In the genomic region with DNA sequence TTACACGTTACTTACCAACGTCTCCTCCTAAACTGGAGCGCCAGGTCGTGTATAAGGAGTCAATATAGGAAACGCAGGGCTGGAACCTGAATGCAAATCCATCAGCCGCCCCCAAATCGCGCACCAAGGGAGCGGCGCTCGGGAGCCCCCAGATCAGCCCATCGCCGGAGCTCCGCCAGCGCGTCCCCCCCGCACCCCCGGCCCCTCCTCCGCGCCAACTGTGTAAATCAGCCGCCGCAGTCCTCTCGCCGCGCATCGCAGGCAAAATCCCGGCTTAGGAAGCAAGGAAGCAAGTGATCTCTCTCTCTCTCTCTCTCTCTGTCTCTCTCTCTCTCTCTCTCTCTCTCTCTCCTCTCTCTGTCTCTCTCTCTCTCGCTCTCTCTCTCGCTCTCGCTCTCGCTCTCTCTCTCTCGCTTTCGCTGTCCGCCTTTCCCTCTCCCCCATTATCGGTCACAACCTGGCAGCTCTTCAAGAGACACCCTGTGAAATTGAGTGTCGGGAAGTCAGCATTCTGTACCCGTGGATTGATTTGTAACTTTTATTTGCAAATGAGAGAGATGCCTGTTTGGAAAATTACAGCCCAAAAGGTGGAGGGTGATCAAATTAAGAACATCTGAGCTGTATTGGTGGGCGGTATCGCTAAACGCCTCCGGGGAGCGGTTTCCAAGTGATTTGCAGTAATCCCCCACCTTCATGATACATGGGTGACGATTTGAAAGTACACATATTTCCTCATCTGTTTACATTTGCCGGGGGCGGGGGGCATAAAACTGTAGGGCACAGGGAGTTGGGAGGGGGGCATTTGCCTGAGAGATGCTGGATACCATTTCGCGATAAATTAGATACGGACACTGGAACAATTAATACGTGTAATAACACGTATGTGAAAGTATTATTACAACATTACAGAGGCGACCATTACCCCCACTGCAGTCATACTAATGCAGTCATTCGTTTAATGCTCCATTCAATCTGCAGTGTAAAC, we compare ENCODE assay signal across 8 cellular contexts. TPM values are rescaled to one million over a fixed set of nuclear protein-coding genes. Genes with fewer than 3 reads are reported as not detected.
A peak's percentile ranks its signal among the peaks of the same experiment; 100 is the strongest.
DNase-seq lines count a peak whose midpoint lies in the region; ATAC-seq and TF ChIP-seq lines count a peak whose summit lies in the region.

No MANE protein-coding gene starts in this region.

- H3K4me1 ChIP-seq in cardiac muscle cell (ENCODE audit: low read depth) (peaks cover 13% of the 10 kb centered on the region), left lung (peaks cover 7 to 11% of the 10 kb centered on the region in 2 donors), thyroid gland (peaks cover 0 to 40% of the 10 kb centered on the region in 2 donors)

- intact Hi-C loops in Right ventricle myocardium inferior (cut with DNase I) (no loop called here), left lung (cut with DNase I) (no loop called here), thyroid gland (cut with DNase I) (no loop called here)

- no peak for TF ChIP-seq CTCF in cardiac muscle cell (IDR thresholded peaks at IDR 0.05; ENCODE audit: low read depth, low read length)
- no peak for TF ChIP-seq CTCF in astrocyte of the spinal cord (IDR thresholded peaks at IDR 0.05; ENCODE audit: low read depth, low read length)
- TF ChIP-seq CTCF in left lung (IDR thresholded peaks at IDR 0.05) = no peak
- peak in 4 of 6 experiments; percentile 5 to 41 (median 36) for TF ChIP-seq CTCF in thyroid gland (IDR thresholded peaks at IDR 0.05)

- no peak for ATAC-seq in Right ventricle myocardium inferior
- peak; percentile 31 for ATAC-seq in left lung
- ATAC-seq in GM19463 (IDR thresholded peaks at IDR 0.05; ENCODE audit: unreplicated experiment) = no peak
- ATAC-seq in HG02981 (IDR thresholded peaks at IDR 0.05; ENCODE audit: unreplicated experiment) = no peak

- peaks cover 79% of the 10 kb centered on the region for H3K27me3 ChIP-seq in cardiac muscle cell
- H3K27me3 ChIP-seq in left lung = peaks cover 55 to 85% of the 10 kb centered on the region in 2 donors
- no peaks in the 10 kb centered on the region for H3K27me3 ChIP-seq in thyroid gland

- H3K27ac ChIP-seq in cardiac muscle cell (no peak overlapping the region), left lung (no peak overlapping the region), thyroid gland (no peak overlapping the region)

- 5 to 6% methylated on average over 51 to 52 of the region's 52 CpGs for WGBS in thyroid gland, 2 donors

- DNase-seq in cardiac muscle cell (ENCODE audit: low read depth in 1 of 2, low spot score in 1 of 2) = peak in 1 of 2 donors; percentile 14
- DNase-seq in Right ventricle myocardium inferior (ENCODE audit: missing footprints) = no peak
- no peak for DNase-seq in astrocyte of the spinal cord (ENCODE audit: low read depth, low spot score)
- peak in 1 of 2 donors; percentile 67 for DNase-seq in left lung
- peak; percentile 22 to 25 for DNase-seq in thyroid gland
- no peak for DNase-seq in DMS114 treated with DMSO at 0.1 percent for 48 hours (lab: John Stamatoyannopoulos, UW; ENCODE audit: unreplicated experiment)

- in situ Hi-C loops in astrocyte of the spinal cord (cut with HindIII; ENCODE audit: low sequenced_read_pairs) = no loop called here

- H3K9me3 ChIP-seq in cardiac muscle cell (ENCODE audit: low read depth) (no peaks in the 10 kb centered on the region), left lung (no peaks in the 10 kb centered on the region), thyroid gland (no peaks in the 10 kb centered on the region)

- H3K4me3 ChIP-seq in cardiac muscle cell (peak overlapping the region; percentile 52), astrocyte of the spinal cord (ENCODE audit: low read depth, low read length) (peak overlapping the region; percentile 41), left lung (no peak overlapping the region), thyroid gland (replicated peaks in 1 of 3) (peak overlapping the region in 2 of 3 donors; percentile 18 to 31)

- no peaks in the 10 kb centered on the region for H3K36me3 ChIP-seq in cardiac muscle cell
- no peaks in the 10 kb centered on the region for H3K36me3 ChIP-seq in left lung
- no peaks in the 10 kb centered on the region for H3K36me3 ChIP-seq in thyroid gland

- no peak for TF ChIP-seq POLR2A in thyroid gland (IDR thresholded peaks at IDR 0.05)

RNA-seq across cellular contexts. Expression of a gene that starts 0.7 kb away (rescaled TPM):
- 0.18 TPM in 2 replicates for total RNA-seq in cardiac muscle cell
- 0.24 TPM in 1 of 2 replicates, not detected in the other for polyA plus RNA-seq in cardiac muscle cell
- total RNA-seq in Right ventricle myocardium inferior = not detected
- total RNA-seq in left lung = under 1 TPM; 0.06 to 0.37 TPM
- total RNA-seq in thyroid gland = 1 to 10 TPM in 1 of 4 donors, under 1 TPM in 2, not detected in 1; 0.13 to 1.9 (median 0.67) TPM

Comparison
In these comparisons a context has a peak if more than half of its experiments do, and no peak if none do; other contexts are left out.
1. DNase-seq: peak in thyroid gland (2 of 2); none in Right ventricle myocardium inferior (single experiment), astrocyte of the spinal cord (single experiment) and DMS114 treated with DMSO at 0.1 percent for 48 hours (single experiment).
2. H3K4me3 ChIP-seq: peak in cardiac muscle cell (single experiment), astrocyte of the spinal cord (single experiment) and thyroid gland (2 of 3); none in left lung (0 of 2).
3. CTCF ChIP-seq: peak in thyroid gland (4 of 6); none in cardiac muscle cell (single experiment), astrocyte of the spinal cord (single experiment) and left lung (0 of 2).